In genomic region chr12:11059041-11059440, GRCh38 we compare ENCODE assay signal across 22 cellular contexts. TPM values are rescaled to one million over a fixed set of nuclear protein-coding genes. Genes with fewer than 3 reads are reported as not detected.
"Had no signal": no experiment of that assay in that cellular context is flagged by ENCODE, and none has a peak within 500 bp of the region (broad histone marks: within the 10 kb centered on the region; RNA-seq: fewer than 3 reads in every experiment).

No MANE protein-coding gene starts in this region.

- ATAC-seq: mucosa of descending colon; naive thymus-derived CD4-positive, alpha-beta T cell; stimulated activated effector memory CD8-positive, alpha-beta T cell treated with anti-CD3 and anti-CD28 coated beads, Interleukin-12 subunit alpha, Interleukin-12 subunit beta, amount 100 ng/mL, for 72 hours had no signal

- H3K4me1 ChIP-seq: colonic mucosa, esophagus muscularis mucosa, neural progenitor cell, parathyroid adenoma, sigmoid colon, testis, tibial artery had no signal

- H3K4me3 ChIP-seq: colonic mucosa, esophagus muscularis mucosa, hepatocyte, mucosa of descending colon, neural progenitor cell, sigmoid colon, testis, tibial artery had no signal

- DNase-seq: colonic mucosa; effector CD8-positive, alpha-beta T cell; endodermal cell; foreskin melanocyte; mesenchymal stem cell; mucosa of descending colon; naive thymus-derived CD4-positive, alpha-beta T cell; sigmoid colon; stimulated activated CD4-positive, alpha-beta T cell treated with anti-CD3 and anti-CD28 coated beads, Interleukin-2, amount 100 ng/mL, for 24 hours; stimulated activated CD4-positive, alpha-beta T cell treated with anti-CD3 and anti-CD28 coated beads, Interleukin-4, amount 100 ng/mL, for 24 hours; stimulated activated naive CD4-positive, alpha-beta T cell treated with Interleukin-2 at 50 U/mL for 16 hours; substantia nigra; testis; tibial artery had no signal

- H3K36me3 ChIP-seq: colonic mucosa, esophagus muscularis mucosa, neural progenitor cell, sigmoid colon, tibial artery had no signal

- H3K9me3 ChIP-seq: colonic mucosa, esophagus muscularis mucosa, mucosa of descending colon, sigmoid colon, testis, tibial artery had no signal

- H3K27me3 ChIP-seq: colonic mucosa, esophagus muscularis mucosa, hepatocyte, neural progenitor cell, sigmoid colon, testis, tibial artery had no signal

- H3K27ac ChIP-seq: colonic mucosa, esophagus muscularis mucosa, hepatocyte, neural progenitor cell, parathyroid adenoma, sigmoid colon, testis, tibial artery had no signal

RNA-seq across cellular contexts. Expression of gene TAS2R46, which starts 3.1 kb away (rescaled TPM):
- polyA plus RNA-seq: hepatocyte, urinary bladder had no signal

RNA-seq across cellular contexts. Expression of gene TAS2R31, which starts 27.8 kb away (rescaled TPM):
- total RNA-seq: epithelial cell of proximal tubule had no signal
- polyA plus RNA-seq: hepatocyte had no signal

RNA-seq across cellular contexts. Expression of gene TAS2R43, which starts 33.1 kb away (rescaled TPM):
- total RNA-seq: epithelial cell of proximal tubule, osteoblast had no signal
- polyA plus RNA-seq: sigmoid colon, urinary bladder had no signal

RNA-seq across cellular contexts. Expression of gene TAS2R19, which starts 36.6 kb away (rescaled TPM):
- total RNA-seq: epithelial cell of proximal tubule had no signal
